In the genomic region with DNA sequence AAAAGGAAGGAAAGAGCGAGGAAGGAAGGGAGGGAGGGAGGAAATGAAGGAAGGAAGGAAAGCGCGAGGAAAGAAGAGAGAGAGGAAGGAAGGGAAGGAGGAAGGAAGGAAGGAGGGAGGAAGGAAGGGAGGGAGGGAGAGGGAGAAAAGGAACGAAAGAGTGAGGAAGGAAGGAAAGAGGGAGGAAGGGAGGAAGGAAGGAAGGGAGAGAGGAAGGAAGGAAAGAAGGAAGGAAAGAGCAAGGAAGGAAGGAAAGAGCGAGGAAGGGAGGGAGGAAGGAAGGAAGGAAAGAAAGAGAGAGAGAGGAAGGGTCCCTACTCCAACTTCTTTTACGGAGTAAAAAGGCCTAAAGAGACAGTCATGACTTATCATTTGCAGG, we compare ENCODE assay signal across 7 cellular contexts. TPM values are rescaled to one million over a fixed set of nuclear protein-coding genes. Genes with fewer than 3 reads are reported as not detected.
DNase-seq lines count a peak whose midpoint lies in the region; ATAC-seq and TF ChIP-seq lines count a peak whose summit lies in the region.

No MANE protein-coding gene starts in this region.

- TF ChIP-seq CTCF in HFFc6 (IDR thresholded peaks at IDR 0.05) = no peak

- H3K27ac Mint-ChIP-seq in HFFc6 = peak overlapping the region; percentile 99
- H3K27ac Mint-ChIP-seq in stimulated activated memory B cell treated with anti-CD40 and anti-IgM and Interleukin-4, amounts not matched to agents 10 μg/mL and 1 μg/mL and 100 μg/mL, for 72 hours = peak overlapping the region; percentile 85

- no peak overlapping the region for H3K27ac ChIP-seq in iPS-20b (ENCODE audit: low read length)

- H3K4me1 ChIP-seq in adipocyte (ENCODE audit: control insufficient read depth, insufficient read depth, low read length) (peaks cover 26% of the 10 kb centered on the region), iPS-20b (ENCODE audit: insufficient read depth, low read length) (peaks cover 9% of the 10 kb centered on the region; the same call in 1 of the 2 replicates)

- DNase-seq in HFFc6 (no peak), adipocyte (ENCODE audit: low read depth) (no peak), NCI-H526 treated with DMSO at 0.1 percent for 48 hours (lab: John Stamatoyannopoulos, UW) (no peak), DMS114 treated with DMSO at 0.1 percent for 48 hours (lab: John Stamatoyannopoulos, UW; ENCODE audit: unreplicated experiment) (no peak)

- H3K9ac ChIP-seq in adipocyte (ENCODE audit: low read length) (peak overlapping the region; percentile 92), iPS-20b (ENCODE audit: low read depth, low read length) (peak overlapping the region; percentile 68; the same call in 1 of the 2 replicates)

- H3K4me3 Mint-ChIP-seq in HFFc6 = peak overlapping the region; percentile 97
- peak overlapping the region; percentile 82 for H3K4me3 Mint-ChIP-seq in stimulated activated memory B cell treated with anti-CD40 and anti-IgM and Interleukin-4, amounts not matched to agents 10 μg/mL and 1 μg/mL and 100 μg/mL, for 72 hours

- H3K27me3 Mint-ChIP-seq in HFFc6 (ENCODE audit: insufficient read depth) = no peaks in the 10 kb centered on the region
- H3K27me3 Mint-ChIP-seq in stimulated activated memory B cell treated with anti-CD40 and anti-IgM and Interleukin-4, amounts not matched to agents 10 μg/mL and 1 μg/mL and 100 μg/mL, for 72 hours = no peaks in the 10 kb centered on the region

- peaks cover 5% of the 10 kb centered on the region for H3K9me3 ChIP-seq in adipocyte (ENCODE audit: control insufficient read depth, low read length)
- H3K9me3 ChIP-seq in iPS-20b (ENCODE audit: insufficient read depth, low read depth, low read length) = no peaks in the 10 kb centered on the region; the same call in 1 of the 2 replicates

- no peaks in the 10 kb centered on the region for H3K9me3 Mint-ChIP-seq in HFFc6
- peaks cover 4% of the 10 kb centered on the region for H3K9me3 Mint-ChIP-seq in stimulated activated memory B cell treated with anti-CD40 and anti-IgM and Interleukin-4, amounts not matched to agents 10 μg/mL and 1 μg/mL and 100 μg/mL, for 72 hours

- ATAC-seq in stimulated activated memory B cell treated with anti-CD40 and anti-IgM and Interleukin-4, amounts not matched to agents 10 μg/mL and 1 μg/mL and 100 μg/mL, for 72 hours = no peak
- ATAC-seq in GM21381 (IDR thresholded peaks at IDR 0.05; ENCODE audit: unreplicated experiment) = no peak

- no peaks in the 10 kb centered on the region for H3K27me3 ChIP-seq in adipocyte (replicated peaks; ENCODE audit: control insufficient read depth, insufficient read depth, low read length)
- H3K27me3 ChIP-seq in iPS-20b (ENCODE audit: insufficient read depth, low read length) = peaks cover 31% of the 10 kb centered on the region

- H3K36me3 ChIP-seq in adipocyte (ENCODE audit: control insufficient read depth, insufficient read depth, low read length, severe bottlenecking) = no peaks in the 10 kb centered on the region
- no peaks in the 10 kb centered on the region for H3K36me3 ChIP-seq in iPS-20b (ENCODE audit: insufficient read depth, low read depth, low read length)

- peak overlapping the region; percentile 87 for H3K4me3 ChIP-seq in adipocyte (ENCODE audit: low read length)
- peak overlapping the region; percentile 80 for H3K4me3 ChIP-seq in iPS-20b (ENCODE audit: low read length)

- peaks cover 46% of the 10 kb centered on the region for H3K4me1 Mint-ChIP-seq in HFFc6 (ENCODE audit: low read depth)
- H3K4me1 Mint-ChIP-seq in stimulated activated memory B cell treated with anti-CD40 and anti-IgM and Interleukin-4, amounts not matched to agents 10 μg/mL and 1 μg/mL and 100 μg/mL, for 72 hours = peaks cover 42% of the 10 kb centered on the region

- H3K36me3 Mint-ChIP-seq in HFFc6 (ENCODE audit: low read depth) = peaks cover 22% of the 10 kb centered on the region
- H3K36me3 Mint-ChIP-seq in stimulated activated memory B cell treated with anti-CD40 and anti-IgM and Interleukin-4, amounts not matched to agents 10 μg/mL and 1 μg/mL and 100 μg/mL, for 72 hours = peaks cover 8% of the 10 kb centered on the region

RNA-seq across cellular contexts. Expression of a gene that starts 17.5 kb away (rescaled TPM):
- total RNA-seq in HFFc6 (2021; fragmentation: NEBNext Ultra II Directional; extraction: Animal tissue kit (Norgen Biotek cat#: 25700)) = 10 to 100 TPM; 32.3 to 39.6 (median 34.9) TPM
